ENCODE assay signal across 1 cellular context in genomic region chr17:78403822-78404221, GRCh38.
TF ChIP-seq lines count a peak whose summit lies in the region.

No MANE protein-coding gene starts in this region.

TF ChIP-seq in K562, 482 proteins besides CTCF, POLR2A, EP300 and RAD21:
- TF ChIP-seq POLR2G (IDR thresholded peaks at IDR 0.05; ENCODE audit: low read depth, low read length) (0 out of 2 replicates have a peak, but pooled peaks have one; percentile 21), E2F5 (CRISPR knock-in tag; IDR thresholded peaks at IDR 0.05) (no peak)
